In genomic region chr7:70736715-70737460, GRCh38 we compare ENCODE assay signal across 9 cellular contexts.
A peak's percentile ranks its signal among the peaks of the same experiment; 100 is the strongest.
DNase-seq lines count a peak whose midpoint lies in the region; ATAC-seq and TF ChIP-seq lines count a peak whose summit lies in the region.
"Had no signal": no experiment of that assay in that cellular context is flagged by ENCODE, and none has a peak within 500 bp of the region (broad histone marks: within the 10 kb centered on the region; RNA-seq: fewer than 3 reads in every experiment).

No MANE protein-coding gene starts in this region.

- H3K4me1 ChIP-seq in mammary epithelial cell (ENCODE audit: insufficient read depth, low read length) (peaks cover 7% of the 10 kb centered on the region), uterus (peaks cover 0 to 5% of the 10 kb centered on the region in 2 donors)

- no TSS peak for BruUV-seq in mammary epithelial cell (replicated peaks; lab: Mats Ljungman, UMichigan)

- H3K9me3 ChIP-seq in mammary epithelial cell (replicated peaks; ENCODE audit: insufficient read depth, low read length) (no peaks in the 10 kb centered on the region), uterus (no peaks in the 10 kb centered on the region)

- peak overlapping the region; percentile 4 for H3K4me3 Mint-ChIP-seq in activated T-cell treated with anti-CD3 and anti-CD28 coated beads, Interleukin-2, amount 50 U/mL, for 4 hours
- peak overlapping the region in 1 of 2 donors; percentile 57 for H3K4me3 Mint-ChIP-seq in activated T-cell treated with anti-CD3 and anti-CD28 coated beads, Interleukin-2, amount 50 U/mL, for 72 hours

- H3K27me3 Mint-ChIP-seq in activated T-cell treated with anti-CD3 and anti-CD28 coated beads, Interleukin-2, amount 50 U/mL, for 4 hours (ENCODE audit: low read depth), result no peaks in the 10 kb centered on the region
- no peaks in the 10 kb centered on the region for H3K27me3 Mint-ChIP-seq in activated T-cell treated with anti-CD3 and anti-CD28 coated beads, Interleukin-2, amount 50 U/mL, for 72 hours (ENCODE audit: low read depth)

- TF ChIP-seq CTCF in mammary epithelial cell (conservative IDR thresholded peaks at IDR 0.05 in 1 of 2, IDR thresholded peaks at IDR 0.05 in 1 of 2; ENCODE audit: extremely low read depth in 1 of 2, insufficient read depth in 1 of 2, low read depth in 1 of 2, low read length in 2 of 2), result no peak
- TF ChIP-seq CTCF in uterus (IDR thresholded peaks at IDR 0.05), result no peak

- H3K4me1 Mint-ChIP-seq in activated T-cell treated with anti-CD3 and anti-CD28 coated beads, Interleukin-2, amount 50 U/mL, for 4 hours (ENCODE audit: low read depth), result peaks cover 29% of the 10 kb centered on the region
- H3K4me1 Mint-ChIP-seq in activated T-cell treated with anti-CD3 and anti-CD28 coated beads, Interleukin-2, amount 50 U/mL, for 72 hours (ENCODE audit: low read depth), result peaks cover 4% of the 10 kb centered on the region

- no peak overlapping the region for H3K27ac Mint-ChIP-seq in activated T-cell treated with anti-CD3 and anti-CD28 coated beads, Interleukin-2, amount 50 U/mL, for 72 hours

- ATAC-seq in activated T-cell treated with anti-CD3 and anti-CD28 coated beads, Interleukin-2, amount 50 U/mL, for 4 hours, result no peak
- ATAC-seq in activated T-cell treated with anti-CD3 and anti-CD28 coated beads, Interleukin-2, amount 50 U/mL, for 72 hours (replicated peaks in 1 of 2), result no peak
- peak; percentile 65 for ATAC-seq in left lobe of liver

- WGBS in mammary epithelial cell (ENCODE audit: low coverage, missing lambda C conversion rate), result 37% methylated on average over 11 of the region's 11 CpGs

- H3K27ac ChIP-seq in mammary epithelial cell (ENCODE audit: insufficient read depth, low read depth, low read length), result peak overlapping the region; percentile 23
- peak overlapping the region in 1 of 2 donors; percentile 34 for H3K27ac ChIP-seq in uterus
- H3K27ac ChIP-seq: C4-2B had no signal

- intact Hi-C loops in mammary epithelial cell (cut with micrococcal nuclease), result loop anchor here (10.0 kb wide), 1 partner anchor 998 kb away; no protein-coding TSS in a partner anchor
- intact Hi-C loops in uterus (cut with DNase I; ENCODE audit: low total_unique reads), result no loop called here

- H3K79me2 ChIP-seq in mammary epithelial cell (ENCODE audit: insufficient read depth, low read length), result peaks cover 57% of the 10 kb centered on the region

- peak overlapping the region; percentile 11 for H2AFZ ChIP-seq in mammary epithelial cell (ENCODE audit: low read depth, low read length)

- CTCF ChIA-PET in mammary epithelial cell (lab: Charles Lee; ENCODE audit: low non-redundant PET), result no interaction called here

- H3K9me3 Mint-ChIP-seq in activated T-cell treated with anti-CD3 and anti-CD28 coated beads, Interleukin-2, amount 50 U/mL, for 4 hours, result no peaks in the 10 kb centered on the region
- H3K9me3 Mint-ChIP-seq in activated T-cell treated with anti-CD3 and anti-CD28 coated beads, Interleukin-2, amount 50 U/mL, for 72 hours, result no peaks in the 10 kb centered on the region

- no peaks in the 10 kb centered on the region for H3K27me3 ChIP-seq in mammary epithelial cell (ENCODE audit: insufficient read depth, low read length)
- H3K27me3 ChIP-seq in uterus, result no peaks in the 10 kb centered on the region

- H3K36me3 Mint-ChIP-seq in activated T-cell treated with anti-CD3 and anti-CD28 coated beads, Interleukin-2, amount 50 U/mL, for 4 hours (ENCODE audit: insufficient read depth), result no peaks in the 10 kb centered on the region
- H3K36me3 Mint-ChIP-seq in activated T-cell treated with anti-CD3 and anti-CD28 coated beads, Interleukin-2, amount 50 U/mL, for 72 hours (ENCODE audit: insufficient read depth in 2 of 2), result no peaks in the 10 kb centered on the region

- no peak for TF ChIP-seq POLR2A in uterus (IDR thresholded peaks at IDR 0.05)

- dilution Hi-C loops in mammary epithelial cell (cut with HindIII; ENCODE audit: low sequenced_read_pairs), result no loop called here

- DNase-seq in activated T-cell treated with anti-CD3 and anti-CD28 coated beads, Interleukin-2, amount 50 U/mL, for 4 hours, result no peak
- DNase-seq in activated T-cell treated with anti-CD3 and anti-CD28 coated beads, Interleukin-2, amount 50 U/mL, for 72 hours, result no peak
- DNase-seq in mammary epithelial cell, result peak; percentile 24
- DNase-seq in left lobe of liver (ENCODE audit: low spot score), result no peak
- peak; percentile 31 to 40 for DNase-seq in uterus
- DNase-seq in NCI-H774 (lab: John Stamatoyannopoulos, UW), result no peak
- DNase-seq in NCI-H2107 treated with DMSO at 0.1 percent for 48 hours (lab: John Stamatoyannopoulos, UW; ENCODE audit: unreplicated experiment), result no peak
- DNase-seq in NCI-H1436 treated with DMSO at 0.1 percent for 48 hours (lab: John Stamatoyannopoulos, UW), result no peak

- no peaks in the 10 kb centered on the region for H3K36me3 ChIP-seq in mammary epithelial cell (ENCODE audit: insufficient read depth, low read length)
- H3K36me3 ChIP-seq in uterus, result no peaks in the 10 kb centered on the region

- peak overlapping the region; percentile 66 for H3K4me2 ChIP-seq in mammary epithelial cell (ENCODE audit: insufficient read depth, low read depth, low read length)

- in situ Hi-C loops in mammary epithelial cell (cut with MboI; ENCODE audit: low sequenced_read_pairs in 2 of 2), result no loop called here

- peak overlapping the region; percentile 0 to 37 (median 15) for H3K4me3 ChIP-seq in mammary epithelial cell (replicated peaks in 1 of 3; ENCODE audit: insufficient read depth in 1 of 3, low read depth in 2 of 3, low read length in 3 of 3)
- peak overlapping the region in 1 of 2 donors; percentile 28 for H3K4me3 ChIP-seq in uterus

- H3K9ac ChIP-seq in mammary epithelial cell (ENCODE audit: insufficient read depth, low read length), result peak overlapping the region; percentile 35

- no peaks in the 10 kb centered on the region for H4K20me1 ChIP-seq in mammary epithelial cell (ENCODE audit: insufficient read depth, low read length)

Comparison
In these comparisons a context has a peak if more than half of its experiments do, and no peak if none do; other contexts are left out.
1. DNase-seq: peak in mammary epithelial cell (single experiment) and uterus (2 of 2); none in activated T-cell treated with anti-CD3 and anti-CD28 coated beads, Interleukin-2, amount 50 U/mL, for 4 hours (single experiment), activated T-cell treated with anti-CD3 and anti-CD28 coated beads, Interleukin-2, amount 50 U/mL, for 72 hours (0 of 2), left lobe of liver (single experiment), NCI-H774 (single experiment), NCI-H2107 treated with DMSO at 0.1 percent for 48 hours (single experiment) and NCI-H1436 treated with DMSO at 0.1 percent for 48 hours (single experiment).